1 cellular context compared by ENCODE assay signal in the genomic region with DNA sequence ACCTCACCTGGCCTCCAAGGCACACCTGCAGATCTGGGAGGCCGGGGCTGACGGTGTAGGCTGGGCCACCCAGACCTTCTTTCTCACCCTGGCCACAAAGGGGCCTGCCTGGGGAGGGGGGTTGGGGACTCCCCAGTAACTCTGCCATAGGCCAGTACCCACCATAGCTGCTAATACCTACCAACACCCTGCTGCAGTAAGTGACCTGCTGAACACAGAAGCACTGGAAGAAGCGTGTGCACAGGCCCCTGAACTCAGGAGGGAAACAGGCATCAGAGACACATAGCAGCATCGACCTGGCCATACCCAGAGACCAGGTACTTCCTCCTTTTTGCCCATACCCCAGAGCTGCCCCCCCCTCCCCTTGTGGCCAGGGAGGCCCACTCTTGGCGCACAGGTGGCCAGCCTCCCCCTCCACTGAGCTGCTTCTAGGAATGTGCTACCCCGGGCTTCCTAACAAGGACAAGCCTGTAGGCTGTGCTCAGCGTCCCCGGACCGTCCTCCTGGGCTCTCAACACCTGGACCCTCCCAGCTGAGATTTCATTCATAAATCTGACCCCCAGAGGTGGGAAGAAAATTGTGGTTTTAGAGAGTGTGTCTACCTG.
TF ChIP-seq lines count a peak whose summit lies in the region.

No MANE protein-coding gene starts in this region.

TF ChIP-seq in K562, 482 proteins besides CTCF, POLR2A, EP300 and RAD21:
- TF ChIP-seq KDM1A (IDR thresholded peaks at IDR 0.05) (peak in 1 of 2 experiments; percentile 51; a peak in 1 of 4 replicates), ZNF740 (CRISPR knock-in tag; IDR thresholded peaks at IDR 0.05) (0 out of 2 replicates have a peak, but pooled peaks have one; percentile 30), ZNF740 (tag; IDR thresholded peaks at IDR 0.05) (no peak), SP1 (CRISPR knock-in tag; IDR thresholded peaks at IDR 0.05) (0 out of 2 replicates have a peak, but pooled peaks have one; percentile 38), PATZ1 (CRISPR knock-in tag; IDR thresholded peaks at IDR 0.05; ENCODE audit: borderline replicate concordance) (no peak), VEZF1 (CRISPR knock-in tag; IDR thresholded peaks at IDR 0.05) (0 out of 2 replicates have a peak, but pooled peaks have one; percentile 18), ZFX (CRISPR knock-in tag; IDR thresholded peaks at IDR 0.05) (0 out of 2 replicates have a peak, but pooled peaks have one; percentile 9), ZMIZ1 (IDR thresholded peaks at IDR 0.05; ENCODE audit: low read depth in 2 of 2, low read length in 2 of 2) (no peak), SOX6 (IDR thresholded peaks at IDR 0.05) (no peak), KAT7 (CRISPR knock-in tag; IDR thresholded peaks at IDR 0.05; ENCODE audit: borderline replicate concordance) (0 out of 2 replicates have a peak, but pooled peaks have one; percentile 19)
- TF ChIP-seq, protein P1, sequence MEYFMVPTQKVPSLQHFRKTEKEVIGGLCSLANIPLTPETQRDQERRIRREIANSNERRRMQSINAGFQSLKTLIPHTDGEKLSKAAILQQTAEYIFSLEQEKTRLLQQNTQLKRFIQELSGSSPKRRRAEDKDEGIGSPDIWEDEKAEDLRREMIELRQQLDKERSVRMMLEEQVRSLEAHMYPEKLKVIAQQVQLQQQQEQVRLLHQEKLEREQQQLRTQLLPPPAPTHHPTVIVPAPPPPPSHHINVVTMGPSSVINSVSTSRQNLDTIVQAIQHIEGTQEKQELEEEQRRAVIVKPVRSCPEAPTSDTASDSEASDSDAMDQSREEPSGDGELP (CRISPR knock-in tag; IDR thresholded peaks at IDR 0.05; ENCODE audit: borderline replicate concordance): 0 out of 2 replicates have a peak, but pooled peaks have one; percentile 4
- TF ChIP-seq, protein P2, sequence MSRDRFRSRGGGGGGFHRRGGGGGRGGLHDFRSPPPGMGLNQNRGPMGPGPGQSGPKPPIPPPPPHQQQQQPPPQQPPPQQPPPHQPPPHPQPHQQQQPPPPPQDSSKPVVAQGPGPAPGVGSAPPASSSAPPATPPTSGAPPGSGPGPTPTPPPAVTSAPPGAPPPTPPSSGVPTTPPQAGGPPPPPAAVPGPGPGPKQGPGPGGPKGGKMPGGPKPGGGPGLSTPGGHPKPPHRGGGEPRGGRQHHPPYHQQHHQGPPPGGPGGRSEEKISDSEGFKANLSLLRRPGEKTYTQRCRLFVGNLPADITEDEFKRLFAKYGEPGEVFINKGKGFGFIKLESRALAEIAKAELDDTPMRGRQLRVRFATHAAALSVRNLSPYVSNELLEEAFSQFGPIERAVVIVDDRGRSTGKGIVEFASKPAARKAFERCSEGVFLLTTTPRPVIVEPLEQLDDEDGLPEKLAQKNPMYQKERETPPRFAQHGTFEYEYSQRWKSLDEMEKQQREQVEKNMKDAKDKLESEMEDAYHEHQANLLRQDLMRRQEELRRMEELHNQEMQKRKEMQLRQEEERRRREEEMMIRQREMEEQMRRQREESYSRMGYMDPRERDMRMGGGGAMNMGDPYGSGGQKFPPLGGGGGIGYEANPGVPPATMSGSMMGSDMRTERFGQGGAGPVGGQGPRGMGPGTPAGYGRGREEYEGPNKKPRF (IDR thresholded peaks at IDR 0.05; ENCODE audit: low read depth, low read length): no peak
